ENCODE assay signal across 20 cellular contexts in genomic region chr7:2959343-2959680, GRCh38.
DNase-seq lines count a peak whose midpoint lies in the region; ATAC-seq lines count a peak whose summit lies in the region.
"Had no signal": no experiment of that assay in that cellular context is flagged by ENCODE, and none has a peak within 500 bp of the region (broad histone marks: within the 10 kb centered on the region; RNA-seq: fewer than 3 reads in every experiment).

No MANE protein-coding gene starts in this region.

- no peaks in the 10 kb centered on the region for H3K9me3 Mint-ChIP-seq in CD4-positive, alpha-beta memory T cell
- no peaks in the 10 kb centered on the region for H3K9me3 Mint-ChIP-seq in activated CD8-positive, alpha-beta memory T cell treated with anti-CD3 and anti-CD28 coated beads, Interleukin-2, amount 10 ng/mL, durations not matched to agents 7 days and 5 days (ENCODE audit: low read depth)
- no peaks in the 10 kb centered on the region for H3K9me3 Mint-ChIP-seq in memory B cell
- H3K9me3 Mint-ChIP-seq: type B pancreatic cell had no signal

- H3K9ac ChIP-seq in BLaER1: peak overlapping the region; percentile 4; the same call in 1 of the 2 replicates

- peak overlapping the region; percentile 79 for H3K4me2 ChIP-seq in BLaER1

- H3K4me1 Mint-ChIP-seq in CD4-positive, alpha-beta memory T cell: peaks cover 32 to 80% (median 56%) of the 10 kb centered on the region in 4 donors
- H3K4me1 Mint-ChIP-seq in activated CD8-positive, alpha-beta memory T cell treated with anti-CD3 and anti-CD28 coated beads, Interleukin-2, amount 10 ng/mL, durations not matched to agents 7 days and 5 days: peaks cover 76% of the 10 kb centered on the region
- peaks cover 22% of the 10 kb centered on the region for H3K4me1 Mint-ChIP-seq in memory B cell

- H3K27me3 ChIP-seq in BLaER1: no peaks in the 10 kb centered on the region
- H3K27me3 ChIP-seq in CD4-positive, alpha-beta memory T cell (ENCODE audit: insufficient read depth, low read length): no peaks in the 10 kb centered on the region
- H3K27me3 ChIP-seq: BE2C had no signal

- H3K4me3 Mint-ChIP-seq in CD4-positive, alpha-beta memory T cell: no peak overlapping the region
- H3K4me3 Mint-ChIP-seq in activated CD8-positive, alpha-beta memory T cell treated with anti-CD3 and anti-CD28 coated beads, Interleukin-2, amount 10 ng/mL, durations not matched to agents 7 days and 5 days: no peak overlapping the region
- H3K4me3 Mint-ChIP-seq in memory B cell: no peak overlapping the region
- H3K4me3 Mint-ChIP-seq: type B pancreatic cell had no signal

- no peaks in the 10 kb centered on the region for H3K9me3 ChIP-seq in BLaER1
- H3K9me3 ChIP-seq in CD4-positive, alpha-beta memory T cell (ENCODE audit: control insufficient read depth in 1 of 2, low read length in 2 of 2): no peaks in the 10 kb centered on the region
- H3K9me3 ChIP-seq: BE2C, HAP-1, mucosa of descending colon had no signal

- H3K36me3 ChIP-seq in BLaER1: peaks cover 11% of the 10 kb centered on the region
- H3K36me3 ChIP-seq in CD4-positive, alpha-beta memory T cell (ENCODE audit: insufficient read depth, low read length): peaks cover 25% of the 10 kb centered on the region
- H3K36me3 ChIP-seq: BE2C, HAP-1 had no signal

- no peak for DNase-seq in CD4-positive, alpha-beta memory T cell
- peak; percentile 48 for DNase-seq in activated CD8-positive, alpha-beta memory T cell treated with anti-CD3 and anti-CD28 coated beads, Interleukin-2, amount 10 ng/mL, durations not matched to agents 7 days and 5 days
- DNase-seq in memory B cell (ENCODE audit: low spot score in 2 of 2) (no peak), hepatic stellate cell (ENCODE audit: low spot score) (no peak), RKO (ENCODE audit: low spot score) (no peak), NCI-H2171 treated with DMSO at 0.1 percent for 48 hours (lab: John Stamatoyannopoulos, UW) (no peak)
- DNase-seq: amniotic stem cell; BE2C; NCI-H146; NCI-H345; NK-92 treated with Interleukin-12 subunit alpha and Interleukin-12 subunit beta, amount 100 ng/mL, for 24 hours; Right ventricle myocardium superior; stimulated activated CD4-positive, alpha-beta T cell treated with anti-CD3 and anti-CD28 coated beads, Interleukin-4, amount 100 ng/mL, for 24 hours; T1000 had no signal

- no peaks in the 10 kb centered on the region for H3K27me3 Mint-ChIP-seq in CD4-positive, alpha-beta memory T cell
- no peaks in the 10 kb centered on the region for H3K27me3 Mint-ChIP-seq in activated CD8-positive, alpha-beta memory T cell treated with anti-CD3 and anti-CD28 coated beads, Interleukin-2, amount 10 ng/mL, durations not matched to agents 7 days and 5 days
- no peaks in the 10 kb centered on the region for H3K27me3 Mint-ChIP-seq in memory B cell
- H3K27me3 Mint-ChIP-seq: type B pancreatic cell had no signal

- H3K4me3 ChIP-seq in BLaER1: no peak overlapping the region
- no peak overlapping the region for H3K4me3 ChIP-seq in CD4-positive, alpha-beta memory T cell (ENCODE audit: low read length in 2 of 2)
- H3K4me3 ChIP-seq: HAP-1, mucosa of descending colon had no signal

- intact Hi-C loops in CD4-positive, alpha-beta memory T cell (cut with micrococcal nuclease): loop anchor here (10.0 kb wide), 3 partner anchors 65 to 195 kb away; no protein-coding TSS in a partner anchor

- no peak for ATAC-seq in activated CD8-positive, alpha-beta memory T cell treated with anti-CD3 and anti-CD28 coated beads, Interleukin-2, amount 10 ng/mL, durations not matched to agents 7 days and 5 days
- ATAC-seq in memory B cell (ENCODE audit: low read depth) (no peak), GM21390 (IDR thresholded peaks at IDR 0.05; ENCODE audit: unreplicated experiment) (no peak)
- ATAC-seq: left colon, mucosa of descending colon had no signal

- peaks cover 14 to 51% of the 10 kb centered on the region in 2 donors for H3K36me3 Mint-ChIP-seq in CD4-positive, alpha-beta memory T cell
- peaks cover 70% of the 10 kb centered on the region for H3K36me3 Mint-ChIP-seq in activated CD8-positive, alpha-beta memory T cell treated with anti-CD3 and anti-CD28 coated beads, Interleukin-2, amount 10 ng/mL, durations not matched to agents 7 days and 5 days
- H3K36me3 Mint-ChIP-seq in memory B cell: peaks cover 22% of the 10 kb centered on the region
- H3K36me3 Mint-ChIP-seq: type B pancreatic cell had no signal

- H4K20me1 ChIP-seq in BLaER1: no peaks in the 10 kb centered on the region

- peaks cover 73% of the 10 kb centered on the region for H3K4me1 ChIP-seq in BLaER1
- H3K4me1 ChIP-seq in CD4-positive, alpha-beta memory T cell (ENCODE audit: insufficient read depth, low read length): peaks cover 63% of the 10 kb centered on the region
- H3K4me1 ChIP-seq: BE2C, HAP-1 had no signal

- H3K27ac ChIP-seq in BLaER1: peak overlapping the region; percentile 54
- no peak overlapping the region for H3K27ac ChIP-seq in CD4-positive, alpha-beta memory T cell (ENCODE audit: low read depth, low read length)

- POLR2A ChIA-PET in CD4-positive, alpha-beta memory T cell (lab: Charles Lee; ENCODE audit: partially characterized antibody): no interaction called here

- CTCF ChIA-PET in CD4-positive, alpha-beta memory T cell (lab: Charles Lee; ENCODE audit: partially characterized antibody): no interaction called here
- CTCF ChIA-PET in activated CD8-positive, alpha-beta memory T cell treated with anti-CD3 and anti-CD28 coated beads, Interleukin-2, amount 10 ng/mL, durations not matched to agents 7 days and 5 days (lab: Charles Lee): interaction anchor here (1.2 kb wide), 1 partner anchor 12 kb away, joined by 6 read pairs; no protein-coding TSS in a partner anchor

- H3K27ac Mint-ChIP-seq in CD4-positive, alpha-beta memory T cell: peak overlapping the region in 5 of 7 donors; percentile 67 to 92 (median 84)
- peak overlapping the region; percentile 84 for H3K27ac Mint-ChIP-seq in activated CD8-positive, alpha-beta memory T cell treated with anti-CD3 and anti-CD28 coated beads, Interleukin-2, amount 10 ng/mL, durations not matched to agents 7 days and 5 days
- peak overlapping the region; percentile 35 for H3K27ac Mint-ChIP-seq in memory B cell
- H3K27ac Mint-ChIP-seq: type B pancreatic cell had no signal
